ENCODE assay signal across 6 cellular contexts in genomic region chr4:126907389-126907788, GRCh38.
"Had no signal": no experiment of that assay in that cellular context is flagged by ENCODE, and none has a peak within 500 bp of the region (broad histone marks: within the 10 kb centered on the region; RNA-seq: fewer than 3 reads in every experiment).

No MANE protein-coding gene starts in this region.

- ATAC-seq: HepG2 had no signal

- FAIRE-seq: HepG2, HTR-8/SVneo had no signal

- H3K27ac ChIP-seq: HL-60 had no signal

- DNase-seq: IMR-90, KBM-7, KG1 had no signal
